22 cellular contexts compared by ENCODE assay signal in the genomic region with DNA sequence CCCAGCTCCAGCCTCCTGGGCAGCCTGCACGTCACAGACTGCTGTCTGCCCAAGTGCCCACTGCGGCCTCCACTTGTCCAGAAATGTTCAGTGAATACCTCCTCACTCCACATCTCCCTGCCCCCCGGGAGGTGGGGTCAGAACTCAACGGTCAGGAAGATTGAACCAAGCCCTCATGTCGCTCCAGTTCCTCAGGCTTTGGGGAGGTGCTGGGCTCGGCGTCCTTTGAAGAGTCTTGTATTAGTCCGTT.
"Had no signal": no experiment of that assay in that cellular context is flagged by ENCODE, and none has a peak within 500 bp of the region (broad histone marks: within the 10 kb centered on the region; RNA-seq: fewer than 3 reads in every experiment).

No MANE protein-coding gene starts in this region.

- H3K36me3 ChIP-seq: adrenal gland had no signal

- H2AFZ ChIP-seq: PC-9 had no signal

- H3K4me3 ChIP-seq: adrenal gland, K562, PC-9 had no signal

- H3K4me3 Mint-ChIP-seq: activated CD4-positive, alpha-beta memory T cell treated with anti-CD3 and anti-CD28 coated beads for 36 hours; activated CD4-positive, alpha-beta T cell treated with anti-CD3 and anti-CD28 coated beads, Interleukin-2, amount 10 ng/mL, durations not matched to agents 7 days and 5 days; activated naive CD8-positive, alpha-beta T cell treated with anti-CD3 and anti-CD28 coated beads, Interleukin-2, amount 10 ng/mL, durations not matched to agents 7 days and 5 days; activated T-cell treated with anti-CD3 and anti-CD28 coated beads, Interleukin-2, amount 50 U/mL, for 4 hours; T-cell had no signal

- H3K27ac ChIP-seq: adrenal gland, PC-9 had no signal

- H3K4me1 Mint-ChIP-seq: activated CD4-positive, alpha-beta T cell treated with anti-CD3 and anti-CD28 coated beads, Interleukin-2, amount 10 ng/mL, durations not matched to agents 7 days and 5 days; activated naive CD8-positive, alpha-beta T cell treated with anti-CD3 and anti-CD28 coated beads, Interleukin-2, amount 10 ng/mL, durations not matched to agents 7 days and 5 days; T-cell had no signal

- H3K9me3 Mint-ChIP-seq: activated T-cell treated with anti-CD3 and anti-CD28 coated beads, Interleukin-2, amount 50 U/mL, for 4 hours had no signal

- H3K4me2 ChIP-seq: PC-9 had no signal

- ATAC-seq: activated T-cell treated with anti-CD3 and anti-CD28 coated beads, Interleukin-2, amount 50 U/mL, for 4 hours; K562; T-cell had no signal

- H3K27ac Mint-ChIP-seq: activated CD4-positive, alpha-beta memory T cell treated with anti-CD3 and anti-CD28 coated beads for 36 hours; activated CD4-positive, alpha-beta T cell treated with anti-CD3 and anti-CD28 coated beads, Interleukin-2, amount 10 ng/mL, durations not matched to agents 7 days and 5 days; activated naive CD8-positive, alpha-beta T cell treated with anti-CD3 and anti-CD28 coated beads, Interleukin-2, amount 10 ng/mL, durations not matched to agents 7 days and 5 days; T-cell had no signal

- H3K36me3 Mint-ChIP-seq: activated CD4-positive, alpha-beta memory T cell treated with anti-CD3 and anti-CD28 coated beads for 36 hours; activated naive CD8-positive, alpha-beta T cell treated with anti-CD3 and anti-CD28 coated beads, Interleukin-2, amount 10 ng/mL, durations not matched to agents 7 days and 5 days; T-cell had no signal

- DNase-seq: activated CD4-positive, alpha-beta memory T cell treated with anti-CD3 and anti-CD28 coated beads for 36 hours; activated CD4-positive, alpha-beta T cell treated with anti-CD3 and anti-CD28 coated beads, Interleukin-2, amount 10 ng/mL, durations not matched to agents 7 days and 5 days; activated CD4-positive, CD25-positive, alpha-beta regulatory T cell; activated CD8-positive, alpha-beta memory T cell treated with anti-CD3 and anti-CD28 coated beads for 24 hours; activated naive CD4-positive, alpha-beta T cell treated with anti-CD3 and anti-CD28 coated beads, Interleukin-2, amount 50 U/mL, for 16 hours; activated naive CD8-positive, alpha-beta T cell treated with anti-CD3 and anti-CD28 coated beads, Interleukin-2, amount 10 ng/mL, durations not matched to agents 7 days and 5 days; activated T-cell treated with anti-CD3 and anti-CD28 coated beads, Interleukin-2, amount 50 U/mL, for 4 hours; central memory CD4-positive, alpha-beta T cell; Karpas-422; MM.1S; NCI-H146; NCI-H1930; NCI-H2171; NCI-H2227 treated with DMSO at 0.1 percent for 48 hours; NCI-H748 treated with DMSO at 0.1 percent for 48 hours; PC-9; SIG-M5; T-cell; T-helper 2 cell; T1000 had no signal

- H3K27me3 ChIP-seq: adrenal gland had no signal

- H3K9me3 ChIP-seq: adrenal gland had no signal
